In the genomic region with DNA sequence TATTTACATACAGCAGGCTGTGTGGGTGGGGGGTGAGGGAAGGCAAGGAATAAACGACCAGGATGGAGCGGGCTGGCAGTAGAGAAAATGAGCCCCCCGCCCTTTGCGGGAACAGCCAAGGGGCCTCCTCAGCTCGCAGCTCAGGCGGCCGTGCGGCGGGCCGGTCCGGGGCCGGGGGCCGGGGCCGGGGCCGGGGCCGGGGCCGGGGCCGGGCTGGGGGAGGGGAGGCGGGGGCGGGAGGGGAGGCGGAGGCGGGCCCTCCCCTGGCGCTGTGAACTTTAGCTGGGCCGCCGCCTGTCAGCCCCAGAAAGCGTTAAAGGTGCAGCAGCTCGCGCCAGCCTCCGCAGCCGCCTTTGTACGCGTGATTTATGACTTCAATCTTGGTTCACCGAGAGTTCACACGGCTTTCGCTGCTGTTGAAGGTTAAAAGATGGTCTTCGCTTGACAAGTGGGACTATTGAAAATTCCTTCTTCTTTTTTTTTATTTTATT, we compare ENCODE assay signal across 1 cellular context.
TF ChIP-seq lines count a peak whose summit lies in the region.

No MANE protein-coding gene starts in this region.

TF ChIP-seq in HepG2, 621 proteins besides CTCF, POLR2A, EP300 and RAD21:
- TF ChIP-seq ZNF329 (CRISPR knock-in tag; IDR thresholded peaks at IDR 0.05; ENCODE audit: low read depth) (no peak), RARA (CRISPR knock-in tag; IDR thresholded peaks at IDR 0.05) (0 out of 2 replicates have a peak, but pooled peaks have one; percentile 20)
